9 cellular contexts compared by ENCODE assay signal in the genomic region with DNA sequence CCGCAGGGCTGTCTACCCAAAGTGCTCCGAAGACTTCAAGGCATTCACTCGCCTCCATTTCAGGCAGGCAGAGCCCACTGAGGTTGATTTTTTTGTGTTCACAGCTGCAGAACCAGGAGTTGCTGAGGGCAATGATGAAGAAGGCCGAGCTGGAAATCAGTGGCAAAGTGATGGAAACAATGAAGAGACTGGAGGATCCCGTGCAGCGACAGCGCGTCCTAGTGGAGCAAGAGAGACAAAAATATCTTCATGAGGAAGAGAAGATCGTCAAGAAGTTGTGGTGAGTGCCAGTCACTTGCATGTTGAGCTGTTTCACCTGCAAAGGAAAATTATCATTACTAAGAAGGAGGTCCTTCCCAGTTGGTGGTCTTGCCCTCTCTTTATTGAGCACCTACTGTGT.
DNase-seq lines count a peak whose midpoint lies in the region; ATAC-seq, FAIRE-seq and TF ChIP-seq lines count a peak whose summit lies in the region.
"Had no signal": no experiment of that assay in that cellular context is flagged by ENCODE, and none has a peak within 500 bp of the region (broad histone marks: within the 10 kb centered on the region; RNA-seq: fewer than 3 reads in every experiment).

No MANE protein-coding gene starts in this region.

- no peak for TF ChIP-seq POLR2A in lower leg skin (IDR thresholded peaks at IDR 0.05)

- H3K4me3 ChIP-seq in bronchial epithelial cell (ENCODE audit: low read depth, low read length) (no peak overlapping the region), mesenchymal stem cell (ENCODE audit: insufficient read depth in 1 of 2, low read depth in 1 of 2, low read length in 2 of 2) (no peak overlapping the region), lower leg skin (ENCODE audit: low read depth, poor library complexity, severe bottlenecking) (no peak overlapping the region)

- H3K79me1 ChIP-seq in mesenchymal stem cell (replicated peaks; ENCODE audit: low read length, poor library complexity, severe bottlenecking): no peaks in the 10 kb centered on the region

- no peak overlapping the region for H3K18ac ChIP-seq in mesenchymal stem cell (ENCODE audit: low read depth in 1 of 2, low read length in 2 of 2)

- H4K91ac ChIP-seq in mesenchymal stem cell (ENCODE audit: low read length): no peak overlapping the region

- no peaks in the 10 kb centered on the region for H3K4me1 Mint-ChIP-seq in stimulated activated effector memory CD8-positive, alpha-beta T cell treated with anti-CD3 and anti-CD28 coated beads, Interleukin-12 subunit alpha, Interleukin-12 subunit beta, amount 100 ng/mL, for 72 hours

- H3K27ac ChIP-seq in mesenchymal stem cell (ENCODE audit: low read length, poor library complexity, severe bottlenecking): no peak overlapping the region

- ATAC-seq in stimulated activated effector memory CD8-positive, alpha-beta T cell treated with anti-CD3 and anti-CD28 coated beads, Interleukin-12 subunit alpha, Interleukin-12 subunit beta, amount 100 ng/mL, for 72 hours: no peak
- ATAC-seq in activated naive CD4-positive, alpha-beta T cell treated with anti-CD3 and anti-CD28 coated beads, Interleukin-2, amount 50 U/mL, for 72 hours: no peak

- no peak overlapping the region for H3K27ac Mint-ChIP-seq in stimulated activated effector memory CD8-positive, alpha-beta T cell treated with anti-CD3 and anti-CD28 coated beads, Interleukin-12 subunit alpha, Interleukin-12 subunit beta, amount 100 ng/mL, for 72 hours
- H3K27ac Mint-ChIP-seq in activated naive CD4-positive, alpha-beta T cell treated with anti-CD3 and anti-CD28 coated beads, Interleukin-2, amount 50 U/mL, for 72 hours: no peak overlapping the region

- no peak overlapping the region for H3K23ac ChIP-seq in mesenchymal stem cell (ENCODE audit: low read length in 2 of 2)

- H4K8ac ChIP-seq in mesenchymal stem cell (ENCODE audit: low read length): no peak overlapping the region

- H3K27me3 ChIP-seq in bronchial epithelial cell (ENCODE audit: control insufficient read depth, insufficient read depth, low read length): no peaks in the 10 kb centered on the region
- H3K27me3 ChIP-seq in mesenchymal stem cell (ENCODE audit: control insufficient read depth in 1 of 2, insufficient read depth in 1 of 2, low read length in 2 of 2): no peaks in the 10 kb centered on the region

- peak; percentile 9 for FAIRE-seq in HTR-8/SVneo (lab: Jason Lieb, UNC)
- FAIRE-seq in bronchial epithelial cell (lab: Jason Lieb, UNC): no peak

- no peak overlapping the region for H2AFZ ChIP-seq in mesenchymal stem cell (ENCODE audit: low read depth, low read length)

- intact Hi-C loops in lower leg skin (cut with DNase I; ENCODE audit: low total_unique reads): loop anchor here (10.0 kb wide), 1 partner anchor 148 kb away; no protein-coding TSS in a partner anchor

- no peak overlapping the region for H3K4me3 Mint-ChIP-seq in stimulated activated effector memory CD8-positive, alpha-beta T cell treated with anti-CD3 and anti-CD28 coated beads, Interleukin-12 subunit alpha, Interleukin-12 subunit beta, amount 100 ng/mL, for 72 hours

- H3K36me3 ChIP-seq in bronchial epithelial cell (ENCODE audit: control insufficient read depth, insufficient read depth, low read length): peaks cover 10% of the 10 kb centered on the region
- peaks cover 22 to 85% of the 10 kb centered on the region in 2 experiments for H3K36me3 ChIP-seq in mesenchymal stem cell (ENCODE audit: control insufficient read depth in 1 of 2, insufficient read depth in 2 of 2, low read depth in 1 of 2, low read length in 2 of 2)

- DNase-seq in DMS53 treated with DMSO at 0.1 percent for 48 hours (lab: John Stamatoyannopoulos, UW; ENCODE audit: unreplicated experiment) (peak; percentile 0), HTR-8/SVneo (ENCODE audit: insufficient read length, low spot score) (peak; percentile 32), bronchial epithelial cell (ENCODE audit: low read depth) (peak; percentile 10), mesenchymal stem cell (peak; percentile 26), lower leg skin (ENCODE audit: low spot score in 2 of 2) (no peak), middle frontal gyrus (ENCODE audit: extremely low spot score, low spot score) (no peak)
- DNase-seq in stimulated activated effector memory CD8-positive, alpha-beta T cell treated with anti-CD3 and anti-CD28 coated beads, Interleukin-12 subunit alpha, Interleukin-12 subunit beta, amount 100 ng/mL, for 72 hours (ENCODE audit: low spot score in 2 of 2): no peak
- no peak for DNase-seq in activated naive CD4-positive, alpha-beta T cell treated with anti-CD3 and anti-CD28 coated beads, Interleukin-2, amount 50 U/mL, for 72 hours (ENCODE audit: low spot score in 2 of 2)
- DNase-seq: NCI-H1105 treated with DMSO at 0.1 percent for 48 hours had no signal

- no peaks in the 10 kb centered on the region for H3K9me3 Mint-ChIP-seq in stimulated activated effector memory CD8-positive, alpha-beta T cell treated with anti-CD3 and anti-CD28 coated beads, Interleukin-12 subunit alpha, Interleukin-12 subunit beta, amount 100 ng/mL, for 72 hours
- no peaks in the 10 kb centered on the region for H3K9me3 Mint-ChIP-seq in activated naive CD4-positive, alpha-beta T cell treated with anti-CD3 and anti-CD28 coated beads, Interleukin-2, amount 50 U/mL, for 72 hours

- H3K9me3 ChIP-seq in mesenchymal stem cell (ENCODE audit: control insufficient read depth, low read length): no peaks in the 10 kb centered on the region

- H2BK15ac ChIP-seq in mesenchymal stem cell (ENCODE audit: low read depth, poor library complexity, severe bottlenecking): no peak overlapping the region

- no peak overlapping the region for H3K4ac ChIP-seq in mesenchymal stem cell (ENCODE audit: low read depth in 1 of 2, low read length in 2 of 2)

- 85% methylated on average over 9 of the region's 9 CpGs for WGBS in mesenchymal stem cell
- WGBS in lower leg skin, 2 donors: 69 to 72% methylated on average over 9 of the region's 9 CpGs

- H3K9ac ChIP-seq in mesenchymal stem cell (ENCODE audit: low read length): no peak overlapping the region

- no peak overlapping the region for H2BK120ac ChIP-seq in mesenchymal stem cell (ENCODE audit: low read depth, low read length)

- H2AK5ac ChIP-seq in mesenchymal stem cell (ENCODE audit: low read length, severe bottlenecking): no peak overlapping the region

- H3K14ac ChIP-seq in mesenchymal stem cell (ENCODE audit: low read length in 2 of 2): no peak overlapping the region

- TF ChIP-seq CTCF in bronchial epithelial cell (IDR thresholded peaks at IDR 0.05; ENCODE audit: insufficient read depth, low read length, severe bottlenecking) (peak; percentile 43), lower leg skin (IDR thresholded peaks at IDR 0.05) (no peak)

- H3K4me2 ChIP-seq in mesenchymal stem cell (ENCODE audit: low read length, poor library complexity, severe bottlenecking): no peak overlapping the region

- H2BK5ac ChIP-seq in mesenchymal stem cell (ENCODE audit: low read depth, low read length, poor library complexity, severe bottlenecking): no peak overlapping the region

- H3K4me1 ChIP-seq in mesenchymal stem cell (ENCODE audit: control insufficient read depth, insufficient read depth, low read depth, low read length): no peaks in the 10 kb centered on the region

- no peaks in the 10 kb centered on the region for H3K36me3 Mint-ChIP-seq in stimulated activated effector memory CD8-positive, alpha-beta T cell treated with anti-CD3 and anti-CD28 coated beads, Interleukin-12 subunit alpha, Interleukin-12 subunit beta, amount 100 ng/mL, for 72 hours
- no peaks in the 10 kb centered on the region for H3K36me3 Mint-ChIP-seq in activated naive CD4-positive, alpha-beta T cell treated with anti-CD3 and anti-CD28 coated beads, Interleukin-2, amount 50 U/mL, for 72 hours

- no peak overlapping the region for H2BK12ac ChIP-seq in mesenchymal stem cell (ENCODE audit: low read length in 2 of 2)

Comparison
In these comparisons a context has a peak if more than half of its experiments do, and no peak if none do; other contexts are left out.
1. DNase-seq: peak in DMS53 treated with DMSO at 0.1 percent for 48 hours (single experiment), HTR-8/SVneo (single experiment), bronchial epithelial cell (single experiment) and mesenchymal stem cell (single experiment); none in lower leg skin (0 of 2), stimulated activated effector memory CD8-positive, alpha-beta T cell treated with anti-CD3 and anti-CD28 coated beads, Interleukin-12 subunit alpha, Interleukin-12 subunit beta, amount 100 ng/mL, for 72 hours (0 of 2), middle frontal gyrus (single experiment) and activated naive CD4-positive, alpha-beta T cell treated with anti-CD3 and anti-CD28 coated beads, Interleukin-2, amount 50 U/mL, for 72 hours (0 of 2).